In genomic region chr15:40595219-40595618, GRCh38 we compare ENCODE assay signal across 8 cellular contexts. TPM values are rescaled to one million over a fixed set of nuclear protein-coding genes. Genes with fewer than 3 reads are reported as not detected.
DNase-seq lines count a peak whose midpoint lies in the region; ATAC-seq and TF ChIP-seq lines count a peak whose summit lies in the region.

No MANE protein-coding gene starts in this region.

- TF ChIP-seq CTCF in GM12865 (IDR thresholded peaks at IDR 0.05; ENCODE audit: insufficient read depth, low read depth, low read length, missing control alignments) (no peak), OCI-LY3 (IDR thresholded peaks at IDR 0.05; ENCODE audit: low read depth, low read length) (no peak), endothelial cell (IDR thresholded peaks at IDR 0.05; ENCODE audit: unreplicated experiment) (no peak)

- H2BK120ac ChIP-seq in neuronal stem cell (ENCODE audit: low read depth, low read length): no peak overlapping the region

- H2AFZ ChIP-seq in OCI-LY3 (ENCODE audit: low read depth, low read length) (no peak overlapping the region), neuronal stem cell (ENCODE audit: low read length) (peak overlapping the region; percentile 88)

- no peak overlapping the region for H4K8ac ChIP-seq in neuronal stem cell (ENCODE audit: low read depth, low read length)

- no peak overlapping the region for H4K91ac ChIP-seq in neuronal stem cell (ENCODE audit: low read depth, low read length, poor library complexity)

- no peak for DNase-seq in GM12865 (ENCODE audit: low read depth)
- no peak for DNase-seq in endothelial cell (ENCODE audit: low spot score)
- no peak for DNase-seq in neuronal stem cell (ENCODE audit: low spot score)
- DNase-seq in aorta: no peak
- DNase-seq in stimulated activated CD4-positive, alpha-beta T cell treated with anti-CD3 and anti-CD28 coated beads, Interleukin-2, amount 100 ng/mL, for 48 hours: no peak
- DNase-seq in Ammon's horn (ENCODE audit: low spot score): no peak
- DNase-seq in middle frontal gyrus (ENCODE audit: extremely low spot score, low spot score): no peak

- H3K14ac ChIP-seq in neuronal stem cell (ENCODE audit: low read length): no peak overlapping the region

- H4K20me1 ChIP-seq in OCI-LY3 (ENCODE audit: insufficient read depth, low read length): no peaks in the 10 kb centered on the region

- H2BK15ac ChIP-seq in neuronal stem cell (ENCODE audit: low read length): no peak overlapping the region

- H3K4me3 Mint-ChIP-seq in endothelial cell (ENCODE audit: unreplicated experiment): peak overlapping the region; percentile 97

- H3K4me3 ChIP-seq in GM12865 (ENCODE audit: low read depth, low read length) (peak overlapping the region; percentile 92), OCI-LY3 (ENCODE audit: low read length) (peak overlapping the region; percentile 92), neuronal stem cell (ENCODE audit: low read length in 2 of 2) (peak overlapping the region in 1 of 2 donors; percentile 68), aorta (ENCODE audit: low read length in 2 of 2) (no peak overlapping the region)

- 100% methylated on average over 1 to 4 of the region's 5 CpGs for WGBS in neuronal stem cell (ENCODE audit: extremely low coverage in 2 of 2, insufficient read length in 2 of 2, insufficient replicate concordance in 1 of 2), 2 donors
- WGBS in aorta, 2 donors: 23 to 27% methylated on average over 5 of the region's 5 CpGs

- H3K9me3 Mint-ChIP-seq in endothelial cell (ENCODE audit: unreplicated experiment): no peaks in the 10 kb centered on the region

- H3K27ac ChIP-seq in OCI-LY3 (ENCODE audit: low read length) (no peak overlapping the region), neuronal stem cell (replicated peaks; ENCODE audit: low read length) (no peak overlapping the region), aorta (ENCODE audit: low read depth in 1 of 2, low read length in 2 of 2) (no peak overlapping the region)

- H3K4me1 ChIP-seq in OCI-LY3 (ENCODE audit: low read length): peaks cover 19% of the 10 kb centered on the region
- H3K4me1 ChIP-seq in neuronal stem cell (ENCODE audit: control insufficient read depth in 2 of 2, insufficient read depth in 1 of 2, low read depth in 1 of 2, low read length in 2 of 2): peaks cover 0 to 2% of the 10 kb centered on the region in 2 donors
- no peaks in the 10 kb centered on the region for H3K4me1 ChIP-seq in aorta (ENCODE audit: control insufficient read depth in 1 of 2, insufficient read depth in 2 of 2, low read length in 2 of 2)

- intact Hi-C loops in aorta (cut with DNase I): loop anchor here (10.0 kb wide), 3 partner anchors 160 to 520 kb away; partner anchors contain the start of genes C15orf62 (in 1 of the 2), GCHFR (in 1 of the 2), INO80 (in 1 of the 2) and RMDN3 (in 1 of the 2)

- no peak overlapping the region for H3K23ac ChIP-seq in neuronal stem cell (ENCODE audit: low read depth, low read length, poor library complexity)

- peaks cover 53% of the 10 kb centered on the region for H3K79me2 ChIP-seq in OCI-LY3 (ENCODE audit: low read length)

- H3K4me2 ChIP-seq in OCI-LY3 (ENCODE audit: low read length) (peak overlapping the region; percentile 85), neuronal stem cell (ENCODE audit: insufficient read depth, low read length, poor library complexity, severe bottlenecking) (peak overlapping the region; percentile 32)

- peaks cover 4% of the 10 kb centered on the region for H3K36me3 Mint-ChIP-seq in endothelial cell (ENCODE audit: low read depth, unreplicated experiment)

- H3K27me3 ChIP-seq in OCI-LY3 (ENCODE audit: low read depth, low read length): no peaks in the 10 kb centered on the region
- H3K27me3 ChIP-seq in neuronal stem cell (ENCODE audit: control insufficient read depth in 3 of 3, insufficient read depth in 3 of 3, low read depth in 1 of 3, low read length in 3 of 3): no peaks in the 10 kb centered on the region
- H3K27me3 ChIP-seq in aorta (ENCODE audit: control insufficient read depth in 1 of 2, insufficient read depth in 2 of 2, low read length in 1 of 2): no peaks in the 10 kb centered on the region

- no peak for ATAC-seq in aorta (ENCODE audit: low FRiP score)

- no peak overlapping the region for H3K4ac ChIP-seq in neuronal stem cell (ENCODE audit: low read length)

- peaks cover 23% of the 10 kb centered on the region for H3K4me1 Mint-ChIP-seq in endothelial cell (ENCODE audit: unreplicated experiment)

- H2BK12ac ChIP-seq in neuronal stem cell (ENCODE audit: low read length): no peak overlapping the region

- H3K27me3 Mint-ChIP-seq in endothelial cell (ENCODE audit: unreplicated experiment): peaks cover 17% of the 10 kb centered on the region

- H3K9ac ChIP-seq in OCI-LY3 (ENCODE audit: low read length) (peak overlapping the region; percentile 77), neuronal stem cell (ENCODE audit: low read depth, low read length, poor library complexity) (no peak overlapping the region)

- H3K79me1 ChIP-seq in neuronal stem cell (ENCODE audit: low read depth, low read length): no peaks in the 10 kb centered on the region

- H2BK5ac ChIP-seq in neuronal stem cell (ENCODE audit: low read length): no peak overlapping the region

- H3K18ac ChIP-seq in neuronal stem cell (ENCODE audit: low read length): no peak overlapping the region

- H3K9me3 ChIP-seq in OCI-LY3 (ENCODE audit: insufficient read depth, low read length) (no peaks in the 10 kb centered on the region), neuronal stem cell (replicated peaks in 1 of 2; ENCODE audit: control insufficient read depth in 2 of 2, insufficient read depth in 1 of 2, low read depth in 1 of 2, low read length in 2 of 2) (no peaks in the 10 kb centered on the region), aorta (ENCODE audit: control insufficient read depth, low read length) (no peaks in the 10 kb centered on the region)

- H3K36me3 ChIP-seq in OCI-LY3 (replicated peaks; ENCODE audit: low read depth, low read length) (no peaks in the 10 kb centered on the region), neuronal stem cell (replicated peaks in 1 of 2; ENCODE audit: control insufficient read depth in 2 of 2, insufficient read depth in 2 of 2, low read length in 2 of 2) (no peaks in the 10 kb centered on the region), aorta (ENCODE audit: control insufficient read depth in 1 of 2, insufficient read depth in 2 of 2, low read length in 1 of 2) (no peaks in the 10 kb centered on the region)

- no peak overlapping the region for H2AK5ac ChIP-seq in neuronal stem cell (ENCODE audit: low read depth, low read length)

- peak overlapping the region; percentile 99 for H3K27ac Mint-ChIP-seq in endothelial cell (ENCODE audit: unreplicated experiment)

RNA-seq across cellular contexts. Expression of gene KNL1, which starts 1.2 kb away (rescaled TPM):
- total RNA-seq in endothelial cell (ENCODE audit: unreplicated experiment): 9.5 TPM
- 19.7 TPM for polyA plus RNA-seq in neuronal stem cell (2013, experiment 1 of 2)
- 18.0 TPM for polyA plus RNA-seq in neuronal stem cell (2013, experiment 2 of 2)
- 1 to 10 TPM in 1 of 2 donors, under 1 TPM in 1; 0.42 to 1.6 TPM for total RNA-seq in aorta
- under 1 TPM; 0.03 to 0.50 TPM for polyA plus RNA-seq in aorta

RNA-seq across cellular contexts. Expression of gene RPUSD2, which starts 26.1 kb away (rescaled TPM):
- 11.5 TPM for total RNA-seq in endothelial cell (ENCODE audit: unreplicated experiment)
- 7.3 TPM for polyA plus RNA-seq in neuronal stem cell (2013, experiment 1 of 2)
- polyA plus RNA-seq in neuronal stem cell (2013, experiment 2 of 2): 7.1 TPM
- 1 to 10 TPM; 4.8 to 6.1 TPM for total RNA-seq in aorta
- 1 to 10 TPM; 3.4 to 4.4 TPM for polyA plus RNA-seq in aorta

RNA-seq across cellular contexts. Expression of gene CCDC32, which starts 30.4 kb away (rescaled TPM):
- total RNA-seq in endothelial cell (ENCODE audit: unreplicated experiment): 40.4 TPM
- polyA plus RNA-seq in neuronal stem cell (2013, experiment 1 of 2): 14.3 TPM
- polyA plus RNA-seq in neuronal stem cell (2013, experiment 2 of 2): 12.6 TPM
- total RNA-seq in aorta: 10 to 100 TPM; 32.0 to 34.0 TPM
- polyA plus RNA-seq in aorta: 10 to 100 TPM; 18.8 to 27.4 TPM

Comparison
In these comparisons a context has a peak if more than half of its experiments do, and no peak if none do; other contexts are left out.
1. H3K4me3 ChIP-seq: peak in GM12865 (single experiment) and OCI-LY3 (single experiment); none in aorta (0 of 2).